Comparison of ENCODE assay signal across 1 cellular context in genomic region chr11:78427615-78428272, GRCh38.
A peak's percentile ranks its signal among the peaks of the same experiment; 100 is the strongest.
TF ChIP-seq lines count a peak whose summit lies in the region.

No MANE protein-coding gene starts in this region.

TF ChIP-seq in GM12878, 131 proteins besides CTCF, POLR2A, EP300 and RAD21 (continued from another document and continues in another):
- no peak for TF ChIP-seq E4F1 (IDR thresholded peaks at IDR 0.05; ENCODE audit: borderline replicate concordance, partially characterized antibody)
- no peak for TF ChIP-seq ELK1 (IDR thresholded peaks at IDR 0.05; ENCODE audit: low read depth, low read length)
- TF ChIP-seq BCL11A (IDR thresholded peaks at IDR 0.05; ENCODE audit: low read depth, low read length), result peak; percentile 77; the same call in 1 of the 2 replicates
- no peak for TF ChIP-seq EGR1 (IDR thresholded peaks at IDR 0.05; ENCODE audit: borderline replicate concordance in 1 of 2, low read depth in 2 of 2, low read length in 2 of 2)
- TF ChIP-seq GATAD2B (conservative IDR thresholded peaks at IDR 0.05; ENCODE audit: low read depth), result no peak
- TF ChIP-seq ZNF24 (IDR thresholded peaks at IDR 0.05), result no peak
- TF ChIP-seq SP1 (IDR thresholded peaks at IDR 0.05; ENCODE audit: low read depth, low read length), result no peak
- no peak for TF ChIP-seq MEF2A (IDR thresholded peaks at IDR 0.05; ENCODE audit: insufficient read depth, low read depth, low read length)
- TF ChIP-seq CREB1 (IDR thresholded peaks at IDR 0.05; ENCODE audit: low read depth), result peak; percentile 35; the same call in 1 of the 2 replicates
- 0 out of 2 replicates have a peak, but pooled peaks have one; percentile 26 for TF ChIP-seq POLR2AphosphoS5 (IDR thresholded peaks at IDR 0.05; ENCODE audit: low read length)
- TF ChIP-seq ZBED1 (IDR thresholded peaks at IDR 0.05; ENCODE audit: borderline replicate concordance), result no peak
- no peak for TF ChIP-seq MTA3 (IDR thresholded peaks at IDR 0.05; ENCODE audit: borderline replicate concordance, low read length)
- no peak for TF ChIP-seq REST (IDR thresholded peaks at IDR 0.05; ENCODE audit: low read depth, low read length)
- no peak for TF ChIP-seq ZNF384 (IDR thresholded peaks at IDR 0.05; ENCODE audit: borderline replicate concordance, low read depth, low read length)
- no peak for TF ChIP-seq EZH2 (IDR thresholded peaks at IDR 0.05; ENCODE audit: borderline replicate concordance, control insufficient read depth, low read depth, low read length)
- no peak for TF ChIP-seq SPI1 (IDR thresholded peaks at IDR 0.05; ENCODE audit: borderline replicate concordance, insufficient read depth, low read depth, low read length)
- TF ChIP-seq ZNF592 (IDR thresholded peaks at IDR 0.05), result no peak
- no peak for TF ChIP-seq HDAC2 (IDR thresholded peaks at IDR 0.05)
- TF ChIP-seq BCL3 (IDR thresholded peaks at IDR 0.05; ENCODE audit: borderline replicate concordance, insufficient read depth, low read depth, low read length, poor library complexity, severe bottlenecking), result no peak
- no peak for TF ChIP-seq E2F4 (IDR thresholded peaks at IDR 0.05; ENCODE audit: low read depth, low read length)
- TF ChIP-seq SRF (IDR thresholded peaks at IDR 0.05; ENCODE audit: low read depth in 2 of 2, low read length in 2 of 2), result 0 out of 4 replicates have a peak, but pooled peaks of 1 of the 2 experiments have one; percentile 45
- TF ChIP-seq USF2 (IDR thresholded peaks at IDR 0.05; ENCODE audit: borderline replicate concordance, low read depth, low read length), result no peak
- TF ChIP-seq SKIL (IDR thresholded peaks at IDR 0.05; ENCODE audit: low read depth, poor library complexity, severe bottlenecking), result no peak
- TF ChIP-seq FOXK2 (IDR thresholded peaks at IDR 0.05), result no peak
- TF ChIP-seq TARDBP (IDR thresholded peaks at IDR 0.05; ENCODE audit: borderline replicate concordance), result no peak
- TF ChIP-seq SUZ12 (IDR thresholded peaks at IDR 0.05; ENCODE audit: unreplicated experiment), result no peak
- 0 out of 2 replicates have a peak, but pooled peaks have one; percentile 39 for TF ChIP-seq CBFB (IDR thresholded peaks at IDR 0.05; ENCODE audit: low read depth)
- TF ChIP-seq POU2F2 (IDR thresholded peaks at IDR 0.05; ENCODE audit: borderline replicate concordance, low read depth, low read length), result peak; percentile 87; the same call in 2 of the 3 replicates
- no peak for TF ChIP-seq NFYA (IDR thresholded peaks at IDR 0.05; ENCODE audit: borderline replicate concordance, low read depth, low read length)
- 0 out of 4 replicates have a peak, but pooled peaks of 1 of the 2 experiments have one; percentile 45 for TF ChIP-seq ETV6 (conservative IDR thresholded peaks at IDR 0.05 in 1 of 2, IDR thresholded peaks at IDR 0.05 in 1 of 2; ENCODE audit: borderline replicate concordance in 1 of 2, low read depth in 1 of 2)
- no peak for TF ChIP-seq IRF5 (IDR thresholded peaks at IDR 0.05; ENCODE audit: borderline replicate concordance)
- TF ChIP-seq MLLT1 (IDR thresholded peaks at IDR 0.05), result no peak
- TF ChIP-seq POLR2AphosphoS2 (IDR thresholded peaks at IDR 0.05; ENCODE audit: low read depth, low read length), result no peak
- TF ChIP-seq TBL1XR1 (IDR thresholded peaks at IDR 0.05; ENCODE audit: low read depth, low read length), result no peak
